14 cellular contexts compared by ENCODE assay signal in the genomic region with DNA sequence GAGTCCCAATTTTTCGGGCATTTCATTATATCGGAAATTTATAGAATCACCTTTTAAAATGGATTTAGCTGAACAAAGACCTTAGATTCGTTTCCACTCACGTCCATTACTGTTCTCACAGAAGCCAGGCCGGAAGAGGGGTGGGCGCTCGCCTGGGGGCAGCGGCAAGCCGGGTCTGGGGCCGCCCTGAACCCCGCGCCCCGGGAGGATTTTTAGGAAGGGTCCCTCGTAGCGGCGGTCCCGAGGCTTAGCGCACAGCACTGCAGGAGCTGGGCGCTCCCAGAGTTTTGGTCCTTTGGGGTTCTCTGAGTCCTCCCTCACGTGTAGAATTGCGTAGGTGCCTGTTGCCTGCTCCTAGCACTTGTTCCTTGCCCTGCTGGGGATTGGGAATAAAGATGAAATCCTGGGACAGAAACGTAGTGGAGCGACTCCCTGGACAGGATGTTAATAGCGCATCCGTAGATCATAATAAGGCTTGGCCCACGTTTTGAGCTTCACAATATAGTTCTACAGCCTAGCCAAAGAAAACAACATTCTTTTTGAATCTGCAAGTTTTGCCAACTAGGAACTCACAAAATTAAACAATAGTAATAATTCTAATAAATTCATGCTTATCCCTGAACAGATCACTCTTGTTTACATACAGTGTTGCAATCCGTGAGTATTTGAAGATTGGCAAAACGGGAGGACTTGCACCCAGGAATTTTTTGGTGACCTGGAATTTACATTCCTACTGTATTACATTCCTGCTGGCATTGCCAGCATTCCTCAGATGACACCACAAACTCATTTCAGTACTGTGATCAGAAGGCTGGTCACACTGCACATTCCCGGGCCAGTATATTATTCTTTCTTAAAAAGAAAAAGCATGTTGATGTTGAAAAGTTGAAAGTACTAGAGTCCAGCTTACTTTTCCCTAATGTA. TPM values are rescaled to one million over a fixed set of nuclear protein-coding genes. Genes with fewer than 3 reads are reported as not detected.
A peak's percentile ranks its signal among the peaks of the same experiment; 100 is the strongest.
DNase-seq lines count a peak whose midpoint lies in the region; ATAC-seq, FAIRE-seq and TF ChIP-seq lines count a peak whose summit lies in the region.
"Had no signal": no experiment of that assay in that cellular context is flagged by ENCODE, and none has a peak within 500 bp of the region (broad histone marks: within the 10 kb centered on the region; RNA-seq: fewer than 3 reads in every experiment).

No MANE protein-coding gene starts in this region.

- no peaks in the 10 kb centered on the region for H3K36me3 Mint-ChIP-seq in astrocyte (ENCODE audit: low read depth, unreplicated experiment)

- no peak overlapping the region for H2AFZ ChIP-seq in astrocyte (ENCODE audit: low read depth, low read length)

- 89 to 91% (median 90%) methylated on average over 29 of the region's 29 CpGs for WGBS in spleen, 5 donors

- H3K27ac ChIP-seq in cardiac muscle cell (peak overlapping the region; percentile 46), right atrium auricular region (no peak overlapping the region), astrocyte (ENCODE audit: low read depth, low read length) (no peak overlapping the region), upper lobe of right lung (no peak overlapping the region), spleen (no peak overlapping the region)
- H3K27ac ChIP-seq: tibial nerve had no signal

- FAIRE-seq in astrocyte (lab: Jason Lieb, UNC) = peak; percentile 75
- FAIRE-seq: A204.1 had no signal

- TF ChIP-seq POLR2A in spleen (IDR thresholded peaks at IDR 0.05) = no peak

- no peaks in the 10 kb centered on the region for H3K9me3 ChIP-seq in cardiac muscle cell (ENCODE audit: low read depth)
- no peaks in the 10 kb centered on the region for H3K9me3 ChIP-seq in right atrium auricular region
- H3K9me3 ChIP-seq in astrocyte (ENCODE audit: insufficient read depth, low read depth, low read length) = no peaks in the 10 kb centered on the region
- H3K9me3 ChIP-seq in upper lobe of right lung = no peaks in the 10 kb centered on the region
- H3K9me3 ChIP-seq in spleen = peaks cover 0 to 9% (median 0%) of the 10 kb centered on the region in 8 donors
- H3K9me3 ChIP-seq: tibial nerve had no signal

- H3K9me3 Mint-ChIP-seq in astrocyte (ENCODE audit: unreplicated experiment) = peaks cover 4% of the 10 kb centered on the region
- H3K9me3 Mint-ChIP-seq: central memory CD8-positive, alpha-beta T cell had no signal

- H3K79me2 ChIP-seq in astrocyte (ENCODE audit: insufficient read depth, low read length) = no peaks in the 10 kb centered on the region

- TF ChIP-seq CTCF in cardiac muscle cell (IDR thresholded peaks at IDR 0.05; ENCODE audit: low read depth, low read length) = no peak
- no peak for TF ChIP-seq CTCF in right atrium auricular region (IDR thresholded peaks at IDR 0.05)
- TF ChIP-seq CTCF in astrocyte (IDR thresholded peaks at IDR 0.05; ENCODE audit: insufficient read depth, low read depth, low read length) = no peak
- no peak for TF ChIP-seq CTCF in upper lobe of right lung (IDR thresholded peaks at IDR 0.05)
- no peak for TF ChIP-seq CTCF in spleen (IDR thresholded peaks at IDR 0.05 in 8 of 11, conservative IDR thresholded peaks at IDR 0.05 in 3 of 11)

- DNase-seq in cardiac muscle cell (ENCODE audit: low read depth in 1 of 2, low spot score in 1 of 2) (peak; percentile 44 to 90), right atrium auricular region (ENCODE audit: low spot score) (no peak), astrocyte (ENCODE audit: low read depth) (peak; percentile 73), iris pigment epithelial cell (ENCODE audit: low read depth) (peak; percentile 87), upper lobe of right lung (no peak), DMS53 treated with DMSO at 0.1 percent for 48 hours (lab: John Stamatoyannopoulos, UW; ENCODE audit: unreplicated experiment) (no peak), HUDEP-2 (lab: John Stamatoyannopoulos, UW; ENCODE audit: unreplicated experiment in 76 of 76) (no peak), spleen (no peak)
- DNase-seq: activated CD8-positive, alpha-beta memory T cell treated with anti-CD3 and anti-CD28 coated beads, Interleukin-2, amount 50 U/mL, for 48 hours; hippocampal formation; NCI-H748 treated with DMSO at 0.1 percent for 48 hours had no signal

- H4K20me1 ChIP-seq in astrocyte (ENCODE audit: insufficient read depth, low read length) = no peaks in the 10 kb centered on the region

- H3K27me3 ChIP-seq in cardiac muscle cell = no peaks in the 10 kb centered on the region
- no peaks in the 10 kb centered on the region for H3K27me3 ChIP-seq in right atrium auricular region
- H3K27me3 ChIP-seq in astrocyte (ENCODE audit: insufficient read depth, low read length) = no peaks in the 10 kb centered on the region
- H3K27me3 ChIP-seq in upper lobe of right lung = no peaks in the 10 kb centered on the region
- H3K27me3 ChIP-seq in spleen (replicated peaks in 1 of 7) = no peaks in the 10 kb centered on the region
- H3K27me3 ChIP-seq: tibial nerve had no signal

- no peak overlapping the region for H3K4me3 Mint-ChIP-seq in astrocyte (ENCODE audit: unreplicated experiment)
- H3K4me3 Mint-ChIP-seq: central memory CD8-positive, alpha-beta T cell had no signal

- no peak overlapping the region for H3K9ac ChIP-seq in astrocyte (ENCODE audit: low read length)

- H3K36me3 ChIP-seq in cardiac muscle cell = no peaks in the 10 kb centered on the region
- H3K36me3 ChIP-seq in right atrium auricular region = no peaks in the 10 kb centered on the region
- H3K36me3 ChIP-seq in astrocyte (ENCODE audit: insufficient read depth, low read length) = no peaks in the 10 kb centered on the region
- H3K36me3 ChIP-seq in upper lobe of right lung = no peaks in the 10 kb centered on the region
- no peaks in the 10 kb centered on the region for H3K36me3 ChIP-seq in spleen
- H3K36me3 ChIP-seq: tibial nerve had no signal

- H3K27ac Mint-ChIP-seq in astrocyte (ENCODE audit: unreplicated experiment) = peak overlapping the region; percentile 58

- peak overlapping the region; percentile 0 for H3K4me2 ChIP-seq in astrocyte (ENCODE audit: low read length)

- intact Hi-C loops in upper lobe of right lung (cut with DNase I) = no loop called here
- intact Hi-C loops in spleen (cut with DNase I; ENCODE audit: low total_unique reads) = no loop called here

- H3K4me1 ChIP-seq in cardiac muscle cell (ENCODE audit: low read depth) (peaks cover 4% of the 10 kb centered on the region), right atrium auricular region (peaks cover 0 to 2% of the 10 kb centered on the region in 2 donors), astrocyte (ENCODE audit: insufficient read depth, low read length) (peaks cover 5% of the 10 kb centered on the region), upper lobe of right lung (no peaks in the 10 kb centered on the region), spleen (no peaks in the 10 kb centered on the region)

- no peaks in the 10 kb centered on the region for H3K27me3 Mint-ChIP-seq in astrocyte (ENCODE audit: low read depth, unreplicated experiment)

- peaks cover 21% of the 10 kb centered on the region for H3K4me1 Mint-ChIP-seq in astrocyte (ENCODE audit: low read depth, unreplicated experiment)
- H3K4me1 Mint-ChIP-seq: central memory CD8-positive, alpha-beta T cell had no signal

- H3K4me3 ChIP-seq in cardiac muscle cell = no peak overlapping the region
- no peak overlapping the region for H3K4me3 ChIP-seq in right atrium auricular region
- no peak overlapping the region for H3K4me3 ChIP-seq in astrocyte (ENCODE audit: insufficient read depth, low read depth, low read length)
- H3K4me3 ChIP-seq in upper lobe of right lung = no peak overlapping the region
- no peak overlapping the region for H3K4me3 ChIP-seq in spleen
- H3K4me3 ChIP-seq: tibial nerve had no signal

- peak; percentile 81 for ATAC-seq in upper lobe of right lung

RNA-seq across cellular contexts. Expression of a gene that starts 0.9 kb away (rescaled TPM):
- total RNA-seq in cardiac muscle cell (not detected in 2 replicates), right atrium auricular region (not detected), astrocyte (not detected in 2 replicates), upper lobe of right lung (0.17 TPM), spleen (under 1 TPM in 3 of 7 donors, not detected in 4; 0.13 to 0.18 (median 0.14) TPM)
- polyA plus RNA-seq in cardiac muscle cell (not detected in 2 replicates), spleen (under 1 TPM in 1 of 3 donors, not detected in 2; 0.02 TPM)
- total RNA-seq: tibial nerve had no signal

RNA-seq across cellular contexts. Expression of a gene that starts 24.8 kb away (rescaled TPM):
- total RNA-seq in cardiac muscle cell (150 and 207 TPM in 2 replicates), right atrium auricular region (10 to 100 TPM; 71.3 to 73.5 TPM), astrocyte (39.5 and 45.7 TPM in 2 replicates), upper lobe of right lung (399 TPM), spleen (100 to 1,000 TPM in 4 of 7 donors, 10 to 100 TPM in 3; 54.6 to 135 (median 115) TPM)
- polyA plus RNA-seq in cardiac muscle cell (201 and 231 TPM in 2 replicates), spleen (100 to 1,000 TPM in 2 of 3 donors, 10 to 100 TPM in 1; 77.9 to 137 (median 107) TPM)

Comparison
In these comparisons a context has a peak if more than half of its experiments do, and no peak if none do; other contexts are left out.
1. DNase-seq: peak in cardiac muscle cell (2 of 2), astrocyte (single experiment) and iris pigment epithelial cell (single experiment); none in right atrium auricular region (single experiment), upper lobe of right lung (single experiment), DMS53 treated with DMSO at 0.1 percent for 48 hours (single experiment), HUDEP-2 (0 of 76) and spleen (single experiment).